In genomic region chr17:82598256-82599011, GRCh38 we compare ENCODE assay signal across 14 cellular contexts. TPM values are rescaled to one million over a fixed set of nuclear protein-coding genes. Genes with fewer than 3 reads are reported as not detected.
DNase-seq lines count a peak whose midpoint lies in the region; ATAC-seq, FAIRE-seq and TF ChIP-seq lines count a peak whose summit lies in the region.
"Had no signal": no experiment of that assay in that cellular context is flagged by ENCODE, and none has a peak within 500 bp of the region (broad histone marks: within the 10 kb centered on the region; RNA-seq: fewer than 3 reads in every experiment).

No MANE protein-coding gene starts in this region.

- H3K9me3 ChIP-seq in BLaER1 treated with 17β-estradiol and CSF1 and Interleukin-3, amounts not matched to agents 10 nM and 100 nM (replicated peaks in 1 of 11) = no peaks in the 10 kb centered on the region
- H3K9me3 ChIP-seq in HepG2 (ENCODE audit: low read length) (no peaks in the 10 kb centered on the region), transverse colon (no peaks in the 10 kb centered on the region), WERI-Rb-1 (ENCODE audit: severe bottlenecking) (no peaks in the 10 kb centered on the region)
- H3K9me3 ChIP-seq: Peyer's patch had no signal

- peaks cover 73 to 99% (median 81%) of the 10 kb centered on the region in 10 experiments for H3K4me1 ChIP-seq in BLaER1 treated with 17β-estradiol and CSF1 and Interleukin-3, amounts not matched to agents 10 nM and 100 nM
- H3K4me1 ChIP-seq in HepG2 (ENCODE audit: insufficient read depth, low read length) = peaks cover 6% of the 10 kb centered on the region
- H3K4me1 ChIP-seq in transverse colon = peaks cover 10 to 40% (median 27%) of the 10 kb centered on the region in 4 donors

- H3K79me2 ChIP-seq in HepG2 (ENCODE audit: insufficient read depth, low read length) = no peaks in the 10 kb centered on the region

- intact Hi-C loops in HepG2 (cut with micrococcal nuclease; ENCODE audit: unreplicated experiment) = no loop called here
- intact Hi-C loops in transverse colon (cut with DNase I; ENCODE audit: low total_unique reads) = no loop called here

- ATAC-seq in HepG2 (no peak), HG02759 (IDR thresholded peaks at IDR 0.05; ENCODE audit: unreplicated experiment) (no peak)
- ATAC-seq: GM12878 had no signal

- H3K4me3 ChIP-seq in BLaER1 treated with 17β-estradiol and CSF1 and Interleukin-3, amounts not matched to agents 10 nM and 100 nM = no peak overlapping the region
- no peak overlapping the region for H3K4me3 ChIP-seq in bronchial epithelial cell (ENCODE audit: low read depth, low read length)
- H3K4me3 ChIP-seq in HepG2 (replicated peaks in 1 of 3; ENCODE audit: insufficient read depth in 1 of 3, low read depth in 2 of 3, low read length in 3 of 3) = no peak overlapping the region
- no peak overlapping the region for H3K4me3 ChIP-seq in transverse colon
- no peak overlapping the region for H3K4me3 ChIP-seq in WERI-Rb-1 (ENCODE audit: low read depth, low read length)
- H3K4me3 ChIP-seq: GM12878, Peyer's patch had no signal

- TF ChIP-seq POLR2A in HepG2 (IDR thresholded peaks at IDR 0.05; ENCODE audit: insufficient read depth in 1 of 2, low read depth in 2 of 2, low read length in 2 of 2) (no peak), transverse colon (IDR thresholded peaks at IDR 0.05) (no peak)

- H3K9ac ChIP-seq in BLaER1 treated with 17β-estradiol and CSF1 and Interleukin-3, amounts not matched to agents 10 nM and 100 nM = peak overlapping the region; percentile 5 to 55 (median 37); a peak in 14 of 22 replicates
- H3K9ac ChIP-seq in HepG2 (ENCODE audit: insufficient read depth, low read depth, low read length) = no peak overlapping the region

- POLR2A ChIA-PET in HepG2 (lab: Yijun Ruan, JAX) = no interaction called here

- H2AFZ ChIP-seq in HepG2 (ENCODE audit: low read length) = no peak overlapping the region

- TF ChIP-seq CTCF in bronchial epithelial cell (IDR thresholded peaks at IDR 0.05; ENCODE audit: insufficient read depth, low read length, severe bottlenecking) (no peak), HepG2 (CRISPR knock-in tag; IDR thresholded peaks at IDR 0.05) (no peak), transverse colon (IDR thresholded peaks at IDR 0.05) (no peak), WERI-Rb-1 (IDR thresholded peaks at IDR 0.05; ENCODE audit: low read depth, low read length) (no peak)

- no peak for TF ChIP-seq RAD21 in HepG2 (CRISPR knock-in tag; IDR thresholded peaks at IDR 0.05)

- peak; percentile 26 to 32 for DNase-seq in Kasumi-1 (lab: John Stamatoyannopoulos, UW)
- DNase-seq in bronchial epithelial cell (ENCODE audit: low read depth) = peak; percentile 55
- DNase-seq in HepG2 (ENCODE audit: low spot score) = no peak
- DNase-seq in SK-N-DZ (ENCODE audit: low spot score) = no peak
- no peak for DNase-seq in transverse colon
- no peak for DNase-seq in WERI-Rb-1
- DNase-seq: activated T-cell treated with anti-CD3 and anti-CD28 coated beads, Interleukin-2, amount 50 U/mL, for 4 hours; NCI-H2171 treated with DMSO at 0.1 percent for 48 hours; occipital lobe; Peyer's patch; stimulated activated naive CD4-positive, alpha-beta T cell had no signal

- over 99% methylated on average over 16 of the region's 21 CpGs for WGBS in HepG2 (ENCODE audit: low lambda C conversion rate)
- 88 to 100% methylated on average over 6 to 21 of the region's 21 CpGs for WGBS in transverse colon (ENCODE audit: low coverage in 1 of 2), 2 donors

- FAIRE-seq in bronchial epithelial cell (lab: Jason Lieb, UNC) (no peak), HepG2 (lab: Jason Lieb, UNC) (peak; percentile 44)
- FAIRE-seq: GM12878 had no signal

- CTCF ChIA-PET in HepG2 (lab: Yijun Ruan, JAX; ENCODE audit: low intra/inter-chr PET ratio, low total read pairs) = no interaction called here

- in situ Hi-C loops in HepG2 (cut with HindIII; ENCODE audit: extremely low pct_ligation_motif_present, low pct_unique_long_range_greater_than_20kb) = no loop called here
- in situ Hi-C loops in transverse colon (cut with MboI; ENCODE audit: low pct_ligation_motif_present in 1 of 4, low pct_unique_long_range_greater_than_20kb in 1 of 4, low sequenced_read_pairs in 3 of 4) = no loop called here

- H3K27ac ChIP-seq in BLaER1 treated with 17β-estradiol and CSF1 and Interleukin-3, amounts not matched to agents 10 nM and 100 nM = peak overlapping the region; percentile 9 to 83 (median 62); a peak in 19 of 22 replicates
- no peak overlapping the region for H3K27ac ChIP-seq in HepG2 (ENCODE audit: extremely low read length, insufficient read depth, low read length)
- no peak overlapping the region for H3K27ac ChIP-seq in transverse colon
- H3K27ac ChIP-seq in WERI-Rb-1 = no peak overlapping the region
- H3K27ac ChIP-seq: Peyer's patch had no signal

- H3K4me2 ChIP-seq in BLaER1 treated with 17β-estradiol and CSF1 and Interleukin-3, amounts not matched to agents 10 nM and 100 nM = peak overlapping the region; percentile 42 to 81 (median 74); a peak in 19 of 22 replicates
- H3K4me2 ChIP-seq in HepG2 (ENCODE audit: low read depth, low read length) = no peak overlapping the region

- peaks cover 0 to 66% (median 40%) of the 10 kb centered on the region in 11 experiments; a peak in 18 of 22 replicates for H4K20me1 ChIP-seq in BLaER1 treated with 17β-estradiol and CSF1 and Interleukin-3, amounts not matched to agents 10 nM and 100 nM
- peaks cover 11% of the 10 kb centered on the region; the same call in 1 of the 2 replicates for H4K20me1 ChIP-seq in HepG2 (ENCODE audit: insufficient read depth, low read length)

- BruUV-seq in HepG2 (replicated peaks; lab: Mats Ljungman, UMichigan) = no TSS peak

- TF ChIP-seq EP300 in HepG2 (IDR thresholded peaks at IDR 0.05; ENCODE audit: low read depth in 2 of 2, low read length in 2 of 2) = no peak
- no peak for TF ChIP-seq EP300 in HepG2 (CRISPR knock-in tag; IDR thresholded peaks at IDR 0.05; ENCODE audit: borderline replicate concordance)
- TF ChIP-seq EP300 in transverse colon (IDR thresholded peaks at IDR 0.05; ENCODE audit: low read depth) = no peak

- peaks cover 78 to 99% (median 90%) of the 10 kb centered on the region in 11 experiments for H3K36me3 ChIP-seq in BLaER1 treated with 17β-estradiol and CSF1 and Interleukin-3, amounts not matched to agents 10 nM and 100 nM
- H3K36me3 ChIP-seq in bronchial epithelial cell (ENCODE audit: control insufficient read depth, insufficient read depth, low read length) (peaks cover 52% of the 10 kb centered on the region), HepG2 (replicated peaks in 1 of 2; ENCODE audit: control insufficient read depth in 1 of 2, insufficient read depth in 2 of 2, low read length in 2 of 2) (peaks cover 54 to 84% of the 10 kb centered on the region in 2 experiments), transverse colon (peaks cover 0 to 8% (median 4%) of the 10 kb centered on the region in 4 donors), WERI-Rb-1 (peaks cover 96% of the 10 kb centered on the region)

- no peaks in the 10 kb centered on the region for H3K27me3 ChIP-seq in BLaER1 treated with 17β-estradiol and CSF1 and Interleukin-3, amounts not matched to agents 10 nM and 100 nM
- H3K27me3 ChIP-seq in bronchial epithelial cell (ENCODE audit: control insufficient read depth, insufficient read depth, low read length) = no peaks in the 10 kb centered on the region
- no peaks in the 10 kb centered on the region for H3K27me3 ChIP-seq in HepG2 (ENCODE audit: control insufficient read depth in 1 of 2, insufficient read depth in 2 of 2, low read length in 2 of 2)
- H3K27me3 ChIP-seq in transverse colon = no peaks in the 10 kb centered on the region
- no peaks in the 10 kb centered on the region for H3K27me3 ChIP-seq in WERI-Rb-1 (ENCODE audit: insufficient read depth, low read depth, severe bottlenecking)
- H3K27me3 ChIP-seq: Peyer's patch had no signal

TF ChIP-seq in HepG2, 621 proteins besides CTCF, POLR2A, EP300 and RAD21 (continues in another document):
- TF ChIP-seq ARID2 (CRISPR knock-in tag; IDR thresholded peaks at IDR 0.05; ENCODE audit: borderline replicate concordance) (no peak), TCF12 (IDR thresholded peaks at IDR 0.05) (no peak), TCF12 (CRISPR knock-in tag; IDR thresholded peaks at IDR 0.05) (no peak), ZFP37 (CRISPR knock-in tag; IDR thresholded peaks at IDR 0.05; ENCODE audit: borderline replicate concordance) (no peak)

RNA-seq across cellular contexts. Expression of gene WDR45B, which starts 49.8 kb away (rescaled TPM):
- total RNA-seq in bronchial epithelial cell = 90.8 and 94.7 TPM in 2 replicates
- 86.2 and 88.8 TPM in 2 replicates for total RNA-seq in HepG2 (2016; rRNA removed; fragmentation: Illumina TruSeq; extraction: Trizol)
- 59.9 and 62.3 TPM in 2 replicates for total RNA-seq in HepG2 (2016; cell fraction: cytosol; rRNA removed; fragmentation: Illumina TruSeq; extraction: Trizol; ENCODE audit: low read depth)
- total RNA-seq in HepG2 (2016; cell fraction: insoluble cytoplasmic fraction; rRNA removed; fragmentation: Illumina TruSeq; extraction: Trizol) = 80.2 and 87.6 TPM in 2 replicates
- total RNA-seq in HepG2 (2016; cell fraction: membrane; rRNA removed; fragmentation: Illumina TruSeq; extraction: Trizol) = 148 and 149 TPM in 2 replicates
- total RNA-seq in HepG2 (2016; cell fraction: nucleus; rRNA removed; fragmentation: Illumina TruSeq; extraction: Trizol) = 45.2 and 55.4 TPM in 2 replicates
- 153 and 155 TPM in 2 replicates for polyA plus RNA-seq in HepG2 (2011; rRNA removed)
- polyA plus RNA-seq in HepG2 (2011; cell fraction: cytosol; rRNA removed) = 121 and 131 TPM in 2 replicates
- 186 and 214 TPM in 2 replicates for polyA plus RNA-seq in HepG2 (2011; cell fraction: nucleus; rRNA removed)
- 124 and 164 TPM in 2 replicates for polyA plus RNA-seq in HepG2 (2012)
- 65.9 and 70.7 TPM in 2 replicates for polyA plus RNA-seq in HepG2 (2016; cell fraction: cytosol; fragmentation: Illumina TruSeq; extraction: Trizol; ENCODE audit: low read depth)
- polyA plus RNA-seq in HepG2 (2016; cell fraction: insoluble cytoplasmic fraction; fragmentation: Illumina TruSeq; extraction: Trizol; ENCODE audit: low read depth) = 89.4 and 101 TPM in 2 replicates
- 129 and 138 TPM in 2 replicates for polyA plus RNA-seq in HepG2 (2016; cell fraction: membrane; fragmentation: Illumina TruSeq; extraction: Trizol; ENCODE audit: low read depth)
- 81.4 and 81.5 TPM in 2 replicates for polyA plus RNA-seq in HepG2 (2016; cell fraction: nucleus; fragmentation: Illumina TruSeq; extraction: Trizol; ENCODE audit: insufficient read depth, low read depth)
- 68.7 and 113 TPM in 2 replicates for polyA minus RNA-seq in HepG2 (2011; rRNA and poly(A)+ RNA removed; ENCODE audit: low replicate concordance)
- polyA minus RNA-seq in HepG2 (2011; cell fraction: cytosol; rRNA and poly(A)+ RNA removed) = 60.7 and 64.4 TPM in 2 replicates
- polyA minus RNA-seq in HepG2 (2011; cell fraction: nucleus; rRNA and poly(A)+ RNA removed) = 61.5 and 68.1 TPM in 2 replicates
- 115 and 129 TPM in 2 replicates for polyA plus RNA-seq in SK-N-DZ (2014; cell fraction: cytosol; rRNA removed)
- polyA plus RNA-seq in SK-N-DZ (2014; cell fraction: nucleus; rRNA removed) = 118 and 168 TPM in 2 replicates
- 100 to 1,000 TPM in 1 of 4 donors, 10 to 100 TPM in 3; 68.1 to 108 (median 83.6) TPM for total RNA-seq in transverse colon

Comparison
In these comparisons a context has a peak if more than half of its experiments do, and no peak if none do; other contexts are left out.
1. H3K27ac ChIP-seq: peak in BLaER1 treated with 17β-estradiol and CSF1 and Interleukin-3, amounts not matched to agents 10 nM and 100 nM (11 of 11); none in HepG2 (single experiment), transverse colon (0 of 4) and WERI-Rb-1 (single experiment).
2. DNase-seq: peak in Kasumi-1 (2 of 2) and bronchial epithelial cell (single experiment); none in HepG2 (single experiment), SK-N-DZ (single experiment), transverse colon (single experiment) and WERI-Rb-1 (single experiment).